Comparison of ENCODE assay signal across 29 cellular contexts in the genomic region with DNA sequence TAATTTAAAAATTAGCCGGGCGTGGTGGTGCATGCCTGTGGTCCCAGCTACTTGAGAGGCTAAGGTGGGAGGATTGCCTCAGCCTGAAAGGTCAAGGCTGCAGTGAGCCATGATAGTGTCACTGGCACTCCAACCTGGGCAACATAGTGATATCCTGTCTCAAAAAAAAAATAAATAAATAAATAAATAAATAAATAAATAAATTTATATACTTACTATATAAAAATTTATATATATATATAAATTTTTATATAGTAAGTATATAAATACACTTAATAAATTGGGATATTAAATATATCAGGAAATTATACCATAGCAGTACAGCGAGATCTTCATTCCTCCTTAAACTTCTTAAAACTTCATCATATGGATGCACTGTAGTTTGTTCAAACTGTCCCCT. TPM values are rescaled to one million over a fixed set of nuclear protein-coding genes. Genes with fewer than 3 reads are reported as not detected.
"Had no signal": no experiment of that assay in that cellular context is flagged by ENCODE, and none has a peak within 500 bp of the region (broad histone marks: within the 10 kb centered on the region; RNA-seq: fewer than 3 reads in every experiment).

No MANE protein-coding gene starts in this region.

- H3K27ac ChIP-seq: colonic mucosa, epithelial cell of prostate, esophagus squamous epithelium, gastrocnemius medialis, heart right ventricle, left lung, lower lobe of right lung had no signal

- H3K27me3 ChIP-seq: colonic mucosa, esophagus squamous epithelium, gastrocnemius medialis, heart right ventricle, left lung had no signal

- H3K9me3 Mint-ChIP-seq: effector memory CD8-positive, alpha-beta T cell had no signal

- H3K36me3 ChIP-seq: colonic mucosa, esophagus squamous epithelium, gastrocnemius medialis, heart right ventricle, left lung, lower lobe of right lung had no signal

- H3K4me1 Mint-ChIP-seq: naive B cell had no signal

- H3K9me3 ChIP-seq: colonic mucosa, esophagus squamous epithelium, gastrocnemius medialis, lower lobe of right lung had no signal

- H3K4me3 ChIP-seq: colonic mucosa, esophagus squamous epithelium, gastrocnemius medialis, heart right ventricle, left lung, lower lobe of right lung, mucosa of descending colon had no signal

- H3K4me3 Mint-ChIP-seq: dendritic cell treated with granulocyte-macrophage colony-stimulating factor and Interleukin-4, amounts not matched to agents 40 ng/mL and 50 ng/mL, for 4 days; effector memory CD8-positive, alpha-beta T cell; endodermal cell; mesothelial cell of epicardium; naive B cell had no signal

- ATAC-seq: effector memory CD8-positive, alpha-beta T cell; esophagus mucosa; gastrocnemius medialis; heart right ventricle; left cardiac atrium; left lung; left ventricle myocardium superior; lower lobe of right lung; mucosa of descending colon had no signal

- H3K4me1 ChIP-seq: colonic mucosa, esophagus squamous epithelium, gastrocnemius medialis, left lung, lower lobe of right lung had no signal

- DNase-seq: colonic mucosa; cortex of kidney; effector CD8-positive, alpha-beta T cell; effector memory CD8-positive, alpha-beta T cell; endodermal cell; erythroblast; esophagus squamous epithelium; foreskin fibroblast; foreskin melanocyte; gastrocnemius medialis; glutamatergic neuron; head of caudate nucleus; heart right ventricle; hippocampal formation; left cardiac atrium; left lung; left ventricle myocardium superior; lower lobe of right lung; mesenchymal stem cell; mucosa of descending colon; naive B cell had no signal

- H3K36me3 Mint-ChIP-seq: mesothelial cell of epicardium, naive B cell had no signal

- FAIRE-seq: endometrium, islet of Langerhans, keratinocyte had no signal

- H3K27ac Mint-ChIP-seq: endodermal cell, mesothelial cell of epicardium, naive B cell had no signal

- H3K27me3 Mint-ChIP-seq: dendritic cell treated with granulocyte-macrophage colony-stimulating factor and Interleukin-4, amounts not matched to agents 40 ng/mL and 50 ng/mL, for 4 days; naive B cell had no signal

RNA-seq across cellular contexts. Expression of gene IPCEF1, which starts 23.0 kb away (rescaled TPM):
- total RNA-seq: myocyte had no signal
